ENCODE assay signal across 1 cellular context in the genomic region with DNA sequence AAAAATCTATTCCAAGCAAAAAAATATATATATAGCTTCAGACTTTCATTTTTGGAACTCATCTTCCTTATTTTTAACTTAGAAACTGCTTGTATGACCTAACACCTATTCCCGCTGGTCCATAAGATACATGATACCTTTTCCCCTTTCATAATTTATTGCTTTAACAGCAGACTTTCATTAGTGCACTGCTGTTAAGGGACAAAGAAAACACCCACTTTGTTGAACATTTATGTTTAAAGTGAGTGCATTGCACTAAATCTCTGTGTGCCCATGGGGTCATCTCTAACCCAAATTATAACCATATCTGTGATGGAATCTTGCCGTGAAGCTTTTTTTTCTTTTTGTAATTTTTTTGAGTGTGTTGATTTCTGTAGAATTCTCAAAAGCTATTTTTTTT.
TF ChIP-seq lines count a peak whose summit lies in the region.

No MANE protein-coding gene starts in this region.

TF ChIP-seq in HEK293, 187 proteins besides CTCF, POLR2A, EP300 and RAD21 (continued from another document):
- TF ChIP-seq, protein P1, sequence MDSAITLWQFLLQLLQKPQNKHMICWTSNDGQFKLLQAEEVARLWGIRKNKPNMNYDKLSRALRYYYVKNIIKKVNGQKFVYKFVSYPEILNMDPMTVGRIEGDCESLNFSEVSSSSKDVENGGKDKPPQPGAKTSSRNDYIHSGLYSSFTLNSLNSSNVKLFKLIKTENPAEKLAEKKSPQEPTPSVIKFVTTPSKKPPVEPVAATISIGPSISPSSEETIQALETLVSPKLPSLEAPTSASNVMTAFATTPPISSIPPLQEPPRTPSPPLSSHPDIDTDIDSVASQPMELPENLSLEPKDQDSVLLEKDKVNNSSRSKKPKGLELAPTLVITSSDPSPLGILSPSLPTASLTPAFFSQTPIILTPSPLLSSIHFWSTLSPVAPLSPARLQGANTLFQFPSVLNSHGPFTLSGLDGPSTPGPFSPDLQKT (IDR thresholded peaks at IDR 0.05; ENCODE audit: borderline replicate concordance, low read depth, low read length): no peak
- no peak for TF ChIP-seq HOXC10 (CRISPR knock-in tag; IDR thresholded peaks at IDR 0.05)
- TF ChIP-seq, protein P2, sequence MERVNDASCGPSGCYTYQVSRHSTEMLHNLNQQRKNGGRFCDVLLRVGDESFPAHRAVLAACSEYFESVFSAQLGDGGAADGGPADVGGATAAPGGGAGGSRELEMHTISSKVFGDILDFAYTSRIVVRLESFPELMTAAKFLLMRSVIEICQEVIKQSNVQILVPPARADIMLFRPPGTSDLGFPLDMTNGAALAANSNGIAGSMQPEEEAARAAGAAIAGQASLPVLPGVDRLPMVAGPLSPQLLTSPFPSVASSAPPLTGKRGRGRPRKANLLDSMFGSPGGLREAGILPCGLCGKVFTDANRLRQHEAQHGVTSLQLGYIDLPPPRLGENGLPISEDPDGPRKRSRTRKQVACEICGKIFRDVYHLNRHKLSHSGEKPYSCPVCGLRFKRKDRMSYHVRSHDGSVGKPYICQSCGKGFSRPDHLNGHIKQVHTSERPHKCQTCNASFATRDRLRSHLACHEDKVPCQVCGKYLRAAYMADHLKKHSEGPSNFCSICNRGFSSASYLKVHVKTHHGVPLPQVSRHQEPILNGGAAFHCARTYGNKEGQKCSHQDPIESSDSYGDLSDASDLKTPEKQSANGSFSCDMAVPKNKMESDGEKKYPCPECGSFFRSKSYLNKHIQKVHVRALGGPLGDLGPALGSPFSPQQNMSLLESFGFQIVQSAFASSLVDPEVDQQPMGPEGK (tag by site-specific recombination; IDR thresholded peaks at IDR 0.05): no peak
- TF ChIP-seq ZFP3 (tag by site-specific recombination; IDR thresholded peaks at IDR 0.05; ENCODE audit: low read depth): no peak
- TF ChIP-seq, protein P3, sequence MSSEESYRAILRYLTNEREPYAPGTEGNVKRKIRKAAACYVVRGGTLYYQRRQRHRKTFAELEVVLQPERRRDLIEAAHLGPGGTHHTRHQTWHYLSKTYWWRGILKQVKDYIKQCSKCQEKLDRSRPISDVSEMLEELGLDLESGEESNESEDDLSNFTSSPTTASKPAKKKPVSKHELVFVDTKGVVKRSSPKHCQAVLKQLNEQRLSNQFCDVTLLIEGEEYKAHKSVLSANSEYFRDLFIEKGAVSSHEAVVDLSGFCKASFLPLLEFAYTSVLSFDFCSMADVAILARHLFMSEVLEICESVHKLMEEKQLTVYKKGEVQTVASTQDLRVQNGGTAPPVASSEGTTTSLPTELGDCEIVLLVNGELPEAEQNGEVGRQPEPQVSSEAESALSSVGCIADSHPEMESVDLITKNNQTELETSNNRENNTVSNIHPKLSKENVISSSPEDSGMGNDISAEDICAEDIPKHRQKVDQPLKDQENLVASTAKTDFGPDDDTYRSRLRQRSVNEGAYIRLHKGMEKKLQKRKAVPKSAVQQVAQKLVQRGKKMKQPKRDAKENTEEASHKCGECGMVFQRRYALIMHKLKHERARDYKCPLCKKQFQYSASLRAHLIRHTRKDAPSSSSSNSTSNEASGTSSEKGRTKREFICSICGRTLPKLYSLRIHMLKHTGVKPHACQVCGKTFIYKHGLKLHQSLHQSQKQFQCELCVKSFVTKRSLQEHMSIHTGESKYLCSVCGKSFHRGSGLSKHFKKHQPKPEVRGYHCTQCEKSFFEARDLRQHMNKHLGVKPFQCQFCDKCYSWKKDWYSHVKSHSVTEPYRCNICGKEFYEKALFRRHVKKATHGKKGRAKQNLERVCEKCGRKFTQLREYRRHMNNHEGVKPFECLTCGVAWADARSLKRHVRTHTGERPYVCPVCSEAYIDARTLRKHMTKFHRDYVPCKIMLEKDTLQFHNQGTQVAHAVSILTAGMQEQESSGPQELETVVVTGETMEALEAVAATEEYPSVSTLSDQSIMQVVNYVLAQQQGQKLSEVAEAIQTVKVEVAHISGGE (tag by site-specific recombination; conservative IDR thresholded peaks at IDR 0.05; ENCODE audit: low read depth): no peak
